Comparison of ENCODE assay signal across 22 cellular contexts in genomic region chr2:214215107-214215506, GRCh38.
"Had no signal": no experiment of that assay in that cellular context is flagged by ENCODE, and none has a peak within 500 bp of the region (broad histone marks: within the 10 kb centered on the region; RNA-seq: fewer than 3 reads in every experiment).

No MANE protein-coding gene starts in this region.

- H3K9ac ChIP-seq: parathyroid adenoma had no signal

- H2AFZ ChIP-seq: parathyroid adenoma had no signal

- H3K27me3 ChIP-seq: body of pancreas, esophagus squamous epithelium, heart right ventricle, sigmoid colon, testis, uterus had no signal

- H3K4me3 Mint-ChIP-seq: activated naive CD4-positive, alpha-beta T cell treated with anti-CD3 and anti-CD28 coated beads, Interleukin-2, amount 50 U/mL, for 24 hours; dendritic cell treated with granulocyte-macrophage colony-stimulating factor and Interleukin-4, amounts not matched to agents 40 ng/mL and 50 ng/mL, for 4 days; mesothelial cell of epicardium; natural killer cell treated with Interleukin-12 subunit alpha and Interleukin-12 subunit beta and Interleukin-15 and Interleukin-18, amount 100 ng/mL, for 72 hours had no signal

- H3K79me2 ChIP-seq: parathyroid adenoma had no signal

- H3K36me3 ChIP-seq: esophagus squamous epithelium, heart right ventricle, sigmoid colon, uterus had no signal

- H3K27me3 Mint-ChIP-seq: activated naive CD4-positive, alpha-beta T cell treated with anti-CD3 and anti-CD28 coated beads, Interleukin-2, amount 50 U/mL, for 24 hours; dendritic cell treated with granulocyte-macrophage colony-stimulating factor and Interleukin-4, amounts not matched to agents 40 ng/mL and 50 ng/mL, for 4 days; natural killer cell treated with Interleukin-12 subunit alpha and Interleukin-12 subunit beta and Interleukin-15 and Interleukin-18, amount 100 ng/mL, for 72 hours had no signal

- ATAC-seq: body of pancreas; heart right ventricle; left lobe of liver; natural killer cell treated with Interleukin-12 subunit alpha and Interleukin-12 subunit beta and Interleukin-15 and Interleukin-18, amount 100 ng/mL, for 72 hours had no signal

- H3K4me3 ChIP-seq: body of pancreas, esophagus squamous epithelium, heart right ventricle, sigmoid colon, testis, uterus had no signal

- H3K36me3 Mint-ChIP-seq: activated naive CD4-positive, alpha-beta T cell treated with anti-CD3 and anti-CD28 coated beads, Interleukin-2, amount 50 U/mL, for 24 hours; mesothelial cell of epicardium; natural killer cell treated with Interleukin-12 subunit alpha and Interleukin-12 subunit beta and Interleukin-15 and Interleukin-18, amount 100 ng/mL, for 72 hours had no signal

- H3K27ac ChIP-seq: body of pancreas, esophagus squamous epithelium, heart right ventricle, parathyroid adenoma, sigmoid colon, testis, uterus had no signal

- H3K27ac Mint-ChIP-seq: activated naive CD4-positive, alpha-beta T cell treated with anti-CD3 and anti-CD28 coated beads, Interleukin-2, amount 50 U/mL, for 24 hours; dendritic cell treated with granulocyte-macrophage colony-stimulating factor and Interleukin-4, amounts not matched to agents 40 ng/mL and 50 ng/mL, for 4 days; mesothelial cell of epicardium; natural killer cell treated with Interleukin-12 subunit alpha and Interleukin-12 subunit beta and Interleukin-15 and Interleukin-18, amount 100 ng/mL, for 72 hours had no signal

- H3K9me3 Mint-ChIP-seq: mesothelial cell of epicardium had no signal

- H3K4me1 Mint-ChIP-seq: activated naive CD4-positive, alpha-beta T cell treated with anti-CD3 and anti-CD28 coated beads, Interleukin-2, amount 50 U/mL, for 24 hours had no signal

- H3K9me3 ChIP-seq: body of pancreas, esophagus squamous epithelium, heart right ventricle, sigmoid colon, testis, uterus had no signal

- H3K4me1 ChIP-seq: body of pancreas, esophagus squamous epithelium, heart right ventricle, parathyroid adenoma, sigmoid colon, testis, uterus had no signal

- DNase-seq: activated gamma-delta T cell treated with Interleukin-2 at 50 U/mL for 16 hours; activated T-cell treated with anti-CD3 and anti-CD28 coated beads, Interleukin-2, amount 50 U/mL, for 1 hour; anterior cingulate cortex; body of pancreas; caudate nucleus; effector CD8-positive, alpha-beta T cell; esophagus squamous epithelium; heart right ventricle; kidney; sigmoid colon; stimulated activated CD4-positive, alpha-beta T cell treated with anti-CD3 and anti-CD28 coated beads, Interleukin-4, amount 100 ng/mL, for 1 hour; stimulated activated naive CD4-positive, alpha-beta T cell; T-helper 1 cell; testis; trophoblast cell; uterus had no signal
